2 cellular contexts compared by ENCODE assay signal in the genomic region with DNA sequence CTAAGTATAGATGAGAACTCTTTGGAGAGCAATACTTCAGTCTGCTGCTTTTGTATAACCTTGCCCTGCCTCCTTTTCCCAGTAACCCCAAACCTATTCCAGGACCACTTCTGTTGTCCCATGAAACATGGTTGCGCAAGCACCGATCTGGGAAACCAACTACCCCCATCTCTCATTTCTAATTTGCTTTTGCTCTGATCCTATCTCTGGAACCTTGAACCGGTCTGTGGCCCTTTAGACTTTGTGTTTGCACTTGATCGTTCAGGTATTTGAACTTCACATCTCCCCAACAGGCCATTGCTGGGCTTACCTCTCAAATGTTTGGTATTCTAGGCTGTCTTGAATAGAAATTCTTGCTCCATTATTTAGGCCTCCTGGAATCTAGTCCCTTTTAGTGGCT.
TF ChIP-seq lines count a peak whose summit lies in the region.

No MANE protein-coding gene starts in this region.

TF ChIP-seq in GM23338, 12 proteins besides CTCF, POLR2A, EP300 and RAD21 (continued from another document):
- TF ChIP-seq, protein P1, sequence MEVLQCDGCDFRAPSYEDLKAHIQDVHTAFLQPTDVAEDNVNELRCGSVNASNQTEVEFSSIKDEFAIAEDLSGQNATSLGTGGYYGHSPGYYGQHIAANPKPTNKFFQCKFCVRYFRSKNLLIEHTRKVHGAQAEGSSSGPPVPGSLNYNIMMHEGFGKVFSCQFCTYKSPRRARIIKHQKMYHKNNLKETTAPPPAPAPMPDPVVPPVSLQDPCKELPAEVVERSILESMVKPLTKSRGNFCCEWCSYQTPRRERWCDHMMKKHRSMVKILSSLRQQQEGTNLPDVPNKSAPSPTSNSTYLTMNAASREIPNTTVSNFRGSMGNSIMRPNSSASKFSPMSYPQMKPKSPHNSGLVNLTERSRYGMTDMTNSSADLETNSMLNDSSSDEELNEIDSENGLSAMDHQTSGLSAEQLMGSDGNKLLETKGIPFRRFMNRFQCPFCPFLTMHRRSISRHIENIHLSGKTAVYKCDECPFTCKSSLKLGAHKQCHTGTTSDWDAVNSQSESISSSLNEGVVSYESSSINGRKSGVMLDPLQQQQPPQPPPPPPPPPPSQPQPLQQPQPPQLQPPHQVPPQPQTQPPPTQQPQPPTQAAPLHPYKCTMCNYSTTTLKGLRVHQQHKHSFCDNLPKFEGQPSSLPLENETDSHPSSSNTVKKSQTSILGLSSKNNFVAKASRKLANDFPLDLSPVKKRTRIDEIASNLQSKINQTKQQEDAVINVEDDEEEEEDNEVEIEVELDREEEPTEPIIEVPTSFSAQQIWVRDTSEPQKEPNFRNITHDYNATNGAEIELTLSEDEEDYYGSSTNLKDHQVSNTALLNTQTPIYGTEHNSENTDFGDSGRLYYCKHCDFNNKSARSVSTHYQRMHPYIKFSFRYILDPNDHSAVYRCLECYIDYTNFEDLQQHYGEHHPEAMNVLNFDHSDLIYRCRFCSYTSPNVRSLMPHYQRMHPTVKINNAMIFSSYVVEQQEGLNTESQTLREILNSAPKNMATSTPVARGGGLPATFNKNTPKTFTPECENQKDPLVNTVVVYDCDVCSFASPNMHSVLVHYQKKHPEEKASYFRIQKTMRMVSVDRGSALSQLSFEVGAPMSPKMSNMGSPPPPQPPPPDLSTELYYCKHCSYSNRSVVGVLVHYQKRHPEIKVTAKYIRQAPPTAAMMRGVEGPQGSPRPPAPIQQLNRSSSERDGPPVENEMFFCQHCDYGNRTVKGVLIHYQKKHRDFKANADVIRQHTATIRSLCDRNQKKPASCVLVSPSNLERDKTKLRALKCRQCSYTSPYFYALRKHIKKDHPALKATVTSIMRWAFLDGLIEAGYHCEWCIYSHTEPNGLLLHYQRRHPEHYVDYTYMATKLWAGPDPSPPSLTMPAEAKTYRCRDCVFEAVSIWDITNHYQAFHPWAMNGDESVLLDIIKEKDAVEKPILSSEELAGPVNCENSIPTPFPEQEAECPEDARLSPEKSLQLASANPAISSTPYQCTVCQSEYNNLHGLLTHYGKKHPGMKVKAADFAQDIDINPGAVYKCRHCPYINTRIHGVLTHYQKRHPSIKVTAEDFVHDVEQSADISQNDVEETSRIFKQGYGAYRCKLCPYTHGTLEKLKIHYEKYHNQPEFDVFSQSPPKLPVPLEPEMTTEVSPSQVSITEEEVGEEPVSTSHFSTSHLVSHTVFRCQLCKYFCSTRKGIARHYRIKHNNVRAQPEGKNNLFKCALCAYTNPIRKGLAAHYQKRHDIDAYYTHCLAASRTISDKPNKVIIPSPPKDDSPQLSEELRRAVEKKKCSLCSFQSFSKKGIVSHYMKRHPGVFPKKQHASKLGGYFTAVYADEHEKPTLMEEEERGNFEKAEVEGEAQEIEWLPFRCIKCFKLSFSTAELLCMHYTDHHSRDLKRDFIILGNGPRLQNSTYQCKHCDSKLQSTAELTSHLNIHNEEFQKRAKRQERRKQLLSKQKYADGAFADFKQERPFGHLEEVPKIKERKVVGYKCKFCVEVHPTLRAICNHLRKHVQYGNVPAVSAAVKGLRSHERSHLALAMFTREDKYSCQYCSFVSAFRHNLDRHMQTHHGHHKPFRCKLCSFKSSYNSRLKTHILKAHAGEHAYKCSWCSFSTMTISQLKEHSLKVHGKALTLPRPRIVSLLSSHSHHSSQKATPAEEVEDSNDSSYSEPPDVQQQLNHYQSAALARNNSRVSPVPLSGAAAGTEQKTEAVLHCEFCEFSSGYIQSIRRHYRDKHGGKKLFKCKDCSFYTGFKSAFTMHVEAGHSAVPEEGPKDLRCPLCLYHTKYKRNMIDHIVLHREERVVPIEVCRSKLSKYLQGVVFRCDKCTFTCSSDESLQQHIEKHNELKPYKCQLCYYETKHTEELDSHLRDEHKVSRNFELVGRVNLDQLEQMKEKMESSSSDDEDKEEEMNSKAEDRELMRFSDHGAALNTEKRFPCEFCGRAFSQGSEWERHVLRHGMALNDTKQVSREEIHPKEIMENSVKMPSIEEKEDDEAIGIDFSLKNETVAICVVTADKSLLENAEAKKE (CRISPR knock-in tag; IDR thresholded peaks at IDR 0.05) = no peak
- TF ChIP-seq, protein P2, sequence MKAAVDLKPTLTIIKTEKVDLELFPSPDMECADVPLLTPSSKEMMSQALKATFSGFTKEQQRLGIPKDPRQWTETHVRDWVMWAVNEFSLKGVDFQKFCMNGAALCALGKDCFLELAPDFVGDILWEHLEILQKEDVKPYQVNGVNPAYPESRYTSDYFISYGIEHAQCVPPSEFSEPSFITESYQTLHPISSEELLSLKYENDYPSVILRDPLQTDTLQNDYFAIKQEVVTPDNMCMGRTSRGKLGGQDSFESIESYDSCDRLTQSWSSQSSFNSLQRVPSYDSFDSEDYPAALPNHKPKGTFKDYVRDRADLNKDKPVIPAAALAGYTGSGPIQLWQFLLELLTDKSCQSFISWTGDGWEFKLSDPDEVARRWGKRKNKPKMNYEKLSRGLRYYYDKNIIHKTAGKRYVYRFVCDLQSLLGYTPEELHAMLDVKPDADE (IDR thresholded peaks at IDR 0.05) = no peak
- TF ChIP-seq POLR2AphosphoS5 (IDR thresholded peaks at IDR 0.05; ENCODE audit: low read depth) = no peak
- TF ChIP-seq NANOG (IDR thresholded peaks at IDR 0.05; ENCODE audit: borderline replicate concordance) = no peak
- TF ChIP-seq CREB1 (CRISPR knock-in tag; IDR thresholded peaks at IDR 0.05; ENCODE audit: low read depth) = no peak

TF ChIP-seq in HepG2, 621 proteins besides CTCF, POLR2A, EP300 and RAD21 (continued from another document and continues in another):
- TF ChIP-seq ZNF644 (CRISPR knock-in tag; IDR thresholded peaks at IDR 0.05; ENCODE audit: low read depth) (peak; percentile 65), GPN1 (CRISPR knock-in tag; IDR thresholded peaks at IDR 0.05; ENCODE audit: borderline replicate concordance) (no peak), SALL2 (CRISPR knock-in tag; IDR thresholded peaks at IDR 0.05) (peak; percentile 41; the same call in 1 of the 2 replicates), RORA (CRISPR knock-in tag; IDR thresholded peaks at IDR 0.05) (no peak), BRCA1 (CRISPR knock-in tag; IDR thresholded peaks at IDR 0.05) (no peak), ZSCAN9 (CRISPR knock-in tag; IDR thresholded peaks at IDR 0.05; ENCODE audit: borderline replicate concordance) (no peak), ZNF670 (CRISPR knock-in tag; IDR thresholded peaks at IDR 0.05; ENCODE audit: borderline replicate concordance) (no peak), NCOA2 (CRISPR knock-in tag; IDR thresholded peaks at IDR 0.05) (peak; percentile 31; the same call in 1 of the 2 replicates), HDAC1 (CRISPR knock-in tag; IDR thresholded peaks at IDR 0.05) (no peak), ZNF12 (CRISPR knock-in tag; IDR thresholded peaks at IDR 0.05) (no peak), SMAD9 (CRISPR knock-in tag; IDR thresholded peaks at IDR 0.05) (no peak), SOX5 (CRISPR knock-in tag; IDR thresholded peaks at IDR 0.05; ENCODE audit: borderline replicate concordance) (0 out of 2 replicates have a peak, but pooled peaks have one; percentile 16), NR2F1 (CRISPR knock-in tag; IDR thresholded peaks at IDR 0.05) (peak in 1 of 2 experiments; percentile 35; a peak in 1 of 4 replicates), PHF20 (CRISPR knock-in tag; IDR thresholded peaks at IDR 0.05) (no peak), ZNF883 (CRISPR knock-in tag; IDR thresholded peaks at IDR 0.05; ENCODE audit: not compliant biosample characterization) (no peak)
- TF ChIP-seq, protein P3, sequence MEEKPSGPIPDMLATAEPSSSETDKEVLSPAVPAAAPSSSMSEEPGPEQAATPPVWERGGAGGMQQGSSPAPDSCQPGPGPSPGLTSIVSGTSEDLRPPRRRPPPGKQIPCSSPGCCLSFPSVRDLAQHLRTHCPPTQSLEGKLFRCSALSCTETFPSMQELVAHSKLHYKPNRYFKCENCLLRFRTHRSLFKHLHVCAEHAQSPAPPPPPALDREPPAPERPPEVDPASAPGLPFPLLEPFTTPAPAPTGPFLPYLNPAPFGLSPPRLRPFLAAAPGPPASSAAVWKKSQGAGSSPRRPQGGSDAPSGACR (CRISPR knock-in tag; IDR thresholded peaks at IDR 0.05) = no peak
- TF ChIP-seq, protein P4, sequence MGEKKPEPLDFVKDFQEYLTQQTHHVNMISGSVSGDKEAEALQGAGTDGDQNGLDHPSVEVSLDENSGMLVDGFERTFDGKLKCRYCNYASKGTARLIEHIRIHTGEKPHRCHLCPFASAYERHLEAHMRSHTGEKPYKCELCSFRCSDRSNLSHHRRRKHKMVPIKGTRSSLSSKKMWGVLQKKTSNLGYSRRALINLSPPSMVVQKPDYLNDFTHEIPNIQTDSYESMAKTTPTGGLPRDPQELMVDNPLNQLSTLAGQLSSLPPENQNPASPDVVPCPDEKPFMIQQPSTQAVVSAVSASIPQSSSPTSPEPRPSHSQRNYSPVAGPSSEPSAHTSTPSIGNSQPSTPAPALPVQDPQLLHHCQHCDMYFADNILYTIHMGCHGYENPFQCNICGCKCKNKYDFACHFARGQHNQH (CRISPR knock-in tag; IDR thresholded peaks at IDR 0.05) = no peak
- TF ChIP-seq, protein P5, sequence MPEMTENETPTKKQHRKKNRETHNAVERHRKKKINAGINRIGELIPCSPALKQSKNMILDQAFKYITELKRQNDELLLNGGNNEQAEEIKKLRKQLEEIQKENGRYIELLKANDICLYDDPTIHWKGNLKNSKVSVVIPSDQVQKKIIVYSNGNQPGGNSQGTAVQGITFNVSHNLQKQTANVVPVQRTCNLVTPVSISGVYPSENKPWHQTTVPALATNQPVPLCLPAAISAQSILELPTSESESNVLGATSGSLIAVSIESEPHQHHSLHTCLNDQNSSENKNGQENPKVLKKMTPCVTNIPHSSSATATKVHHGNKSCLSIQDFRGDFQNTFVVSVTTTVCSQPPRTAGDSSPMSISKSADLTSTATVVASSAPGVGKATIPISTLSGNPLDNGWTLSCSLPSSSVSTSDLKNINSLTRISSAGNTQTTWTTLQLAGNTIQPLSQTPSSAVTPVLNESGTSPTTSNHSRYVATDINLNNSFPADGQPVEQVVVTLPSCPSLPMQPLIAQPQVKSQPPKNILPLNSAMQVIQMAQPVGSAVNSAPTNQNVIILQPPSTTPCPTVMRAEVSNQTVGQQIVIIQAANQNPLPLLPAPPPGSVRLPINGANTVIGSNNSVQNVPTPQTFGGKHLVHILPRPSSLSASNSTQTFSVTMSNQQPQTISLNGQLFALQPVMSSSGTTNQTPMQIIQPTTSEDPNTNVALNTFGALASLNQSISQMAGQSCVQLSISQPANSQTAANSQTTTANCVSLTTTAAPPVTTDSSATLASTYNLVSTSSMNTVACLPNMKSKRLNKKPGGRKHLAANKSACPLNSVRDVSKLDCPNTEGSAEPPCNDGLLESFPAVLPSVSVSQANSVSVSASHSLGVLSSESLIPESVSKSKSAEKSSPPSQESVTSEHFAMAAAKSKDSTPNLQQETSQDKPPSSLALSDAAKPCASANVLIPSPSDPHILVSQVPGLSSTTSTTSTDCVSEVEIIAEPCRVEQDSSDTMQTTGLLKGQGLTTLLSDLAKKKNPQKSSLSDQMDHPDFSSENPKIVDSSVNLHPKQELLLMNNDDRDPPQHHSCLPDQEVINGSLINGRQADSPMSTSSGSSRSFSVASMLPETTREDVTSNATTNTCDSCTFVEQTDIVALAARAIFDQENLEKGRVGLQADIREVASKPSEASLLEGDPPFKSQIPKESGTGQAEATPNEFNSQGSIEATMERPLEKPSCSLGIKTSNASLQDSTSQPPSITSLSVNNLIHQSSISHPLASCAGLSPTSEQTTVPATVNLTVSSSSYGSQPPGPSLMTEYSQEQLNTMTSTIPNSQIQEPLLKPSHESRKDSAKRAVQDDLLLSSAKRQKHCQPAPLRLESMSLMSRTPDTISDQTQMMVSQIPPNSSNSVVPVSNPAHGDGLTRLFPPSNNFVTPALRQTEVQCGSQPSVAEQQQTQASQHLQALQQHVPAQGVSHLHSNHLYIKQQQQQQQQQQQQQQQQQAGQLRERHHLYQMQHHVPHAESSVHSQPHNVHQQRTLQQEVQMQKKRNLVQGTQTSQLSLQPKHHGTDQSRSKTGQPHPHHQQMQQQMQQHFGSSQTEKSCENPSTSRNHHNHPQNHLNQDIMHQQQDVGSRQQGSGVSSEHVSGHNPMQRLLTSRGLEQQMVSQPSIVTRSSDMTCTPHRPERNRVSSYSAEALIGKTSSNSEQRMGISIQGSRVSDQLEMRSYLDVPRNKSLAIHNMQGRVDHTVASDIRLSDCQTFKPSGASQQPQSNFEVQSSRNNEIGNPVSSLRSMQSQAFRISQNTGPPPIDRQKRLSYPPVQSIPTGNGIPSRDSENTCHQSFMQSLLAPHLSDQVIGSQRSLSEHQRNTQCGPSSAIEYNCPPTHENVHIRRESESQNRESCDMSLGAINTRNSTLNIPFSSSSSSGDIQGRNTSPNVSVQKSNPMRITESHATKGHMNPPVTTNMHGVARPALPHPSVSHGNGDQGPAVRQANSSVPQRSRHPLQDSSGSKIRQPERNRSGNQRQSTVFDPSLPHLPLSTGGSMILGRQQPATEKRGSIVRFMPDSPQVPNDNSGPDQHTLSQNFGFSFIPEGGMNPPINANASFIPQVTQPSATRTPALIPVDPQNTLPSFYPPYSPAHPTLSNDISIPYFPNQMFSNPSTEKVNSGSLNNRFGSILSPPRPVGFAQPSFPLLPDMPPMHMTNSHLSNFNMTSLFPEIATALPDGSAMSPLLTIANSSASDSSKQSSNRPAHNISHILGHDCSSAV (CRISPR knock-in tag; IDR thresholded peaks at IDR 0.05; ENCODE audit: borderline replicate concordance) = no peak
- TF ChIP-seq, protein P6, sequence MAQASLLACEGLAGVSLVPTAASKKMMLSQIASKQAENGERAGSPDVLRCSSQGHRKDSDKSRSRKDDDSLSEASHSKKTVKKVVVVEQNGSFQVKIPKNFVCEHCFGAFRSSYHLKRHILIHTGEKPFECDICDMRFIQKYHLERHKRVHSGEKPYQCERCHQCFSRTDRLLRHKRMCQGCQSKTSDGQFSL (CRISPR knock-in tag; IDR thresholded peaks at IDR 0.05) = no peak
- TF ChIP-seq, protein P7, sequence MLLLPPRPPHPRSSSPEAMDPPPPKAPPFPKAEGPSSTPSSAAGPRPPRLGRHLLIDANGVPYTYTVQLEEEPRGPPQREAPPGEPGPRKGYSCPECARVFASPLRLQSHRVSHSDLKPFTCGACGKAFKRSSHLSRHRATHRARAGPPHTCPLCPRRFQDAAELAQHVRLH (CRISPR knock-in tag; IDR thresholded peaks at IDR 0.05; ENCODE audit: borderline replicate concordance, low read depth) = no peak
- TF ChIP-seq, protein P8, sequence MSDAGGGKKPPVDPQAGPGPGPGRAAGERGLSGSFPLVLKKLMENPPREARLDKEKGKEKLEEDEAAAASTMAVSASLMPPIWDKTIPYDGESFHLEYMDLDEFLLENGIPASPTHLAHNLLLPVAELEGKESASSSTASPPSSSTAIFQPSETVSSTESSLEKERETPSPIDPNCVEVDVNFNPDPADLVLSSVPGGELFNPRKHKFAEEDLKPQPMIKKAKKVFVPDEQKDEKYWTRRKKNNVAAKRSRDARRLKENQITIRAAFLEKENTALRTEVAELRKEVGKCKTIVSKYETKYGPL (CRISPR knock-in tag; IDR thresholded peaks at IDR 0.05) = peak; percentile 52; the same call in 1 of the 2 replicates
- TF ChIP-seq, protein P9, sequence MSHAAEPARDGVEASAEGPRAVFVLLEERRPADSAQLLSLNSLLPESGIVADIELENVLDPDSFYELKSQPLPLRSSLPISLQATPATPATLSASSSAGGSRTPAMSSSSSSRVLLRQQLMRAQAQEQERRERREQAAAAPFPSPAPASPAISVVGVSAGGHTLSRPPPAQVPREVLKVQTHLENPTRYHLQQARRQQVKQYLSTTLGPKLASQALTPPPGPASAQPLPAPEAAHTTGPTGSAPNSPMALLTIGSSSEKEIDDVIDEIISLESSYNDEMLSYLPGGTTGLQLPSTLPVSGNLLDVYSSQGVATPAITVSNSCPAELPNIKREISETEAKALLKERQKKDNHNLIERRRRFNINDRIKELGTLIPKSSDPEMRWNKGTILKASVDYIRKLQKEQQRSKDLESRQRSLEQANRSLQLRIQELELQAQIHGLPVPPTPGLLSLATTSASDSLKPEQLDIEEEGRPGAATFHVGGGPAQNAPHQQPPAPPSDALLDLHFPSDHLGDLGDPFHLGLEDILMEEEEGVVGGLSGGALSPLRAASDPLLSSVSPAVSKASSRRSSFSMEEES (CRISPR knock-in tag; IDR thresholded peaks at IDR 0.05) = no peak
